In the genomic region with DNA sequence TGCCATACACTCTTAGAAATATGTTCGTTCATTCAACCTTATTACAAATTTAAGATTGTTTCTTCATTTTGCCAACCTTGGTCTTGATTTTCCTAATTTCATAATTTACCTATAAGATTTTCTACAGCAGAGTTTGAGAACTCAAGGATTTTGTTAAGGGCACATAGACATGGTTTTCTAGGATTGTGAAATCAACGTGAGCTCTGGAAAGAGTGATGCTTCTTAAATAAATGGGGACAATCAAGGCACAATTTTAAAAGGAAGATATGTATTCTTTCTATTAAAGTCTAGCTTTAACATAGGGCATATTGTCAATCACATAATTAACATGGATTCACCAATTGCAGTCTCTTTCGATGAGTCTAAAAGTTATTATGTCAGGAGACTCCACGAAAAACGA, we compare ENCODE assay signal across 7 cellular contexts.
"Had no signal": no experiment of that assay in that cellular context is flagged by ENCODE, and none has a peak within 500 bp of the region (broad histone marks: within the 10 kb centered on the region; RNA-seq: fewer than 3 reads in every experiment).

No MANE protein-coding gene starts in this region.

- FAIRE-seq: GM12878, GM12891, GM12892, GM18507, GM19239 had no signal

- H3K4me3 ChIP-seq: GM12878 had no signal

- ATAC-seq: GM12878 had no signal

- DNase-seq: GDM1, GF-D8 had no signal
